ENCODE assay signal across 8 cellular contexts in genomic region chr12:89051065-89051677, GRCh38.
A peak's percentile ranks its signal among the peaks of the same experiment; 100 is the strongest.
DNase-seq lines count a peak whose midpoint lies in the region; ATAC-seq, FAIRE-seq and TF ChIP-seq lines count a peak whose summit lies in the region.

No MANE protein-coding gene starts in this region.

- intact Hi-C loops in activated B cell treated with CpG ODN at 0.5 μM for 24 hours (cut with micrococcal nuclease): loop anchor here (1.0 to 5.0 kb wide), 6 partner anchors 32 to 478 kb away; partner anchors contain the start of genes DUSP6 and GALNT4
- intact Hi-C loops in psoas muscle (cut with DNase I): loop anchor here (1.0 to 5.0 kb wide), 3 partner anchors 301 to 410 kb away; partner anchors contain the start of gene DUSP6 (in 1 of the 2)

- TF ChIP-seq POLR2A in GM12892 (IDR thresholded peaks at IDR 0.05; ENCODE audit: low read depth, low read length): no peak

- H3K4me3 ChIP-seq in BE2C (ENCODE audit: low read depth, low read length): no peak overlapping the region
- H3K4me3 ChIP-seq in psoas muscle: no peak overlapping the region

- POLR2A ChIA-PET in activated B cell treated with CpG ODN at 0.5 μM for 24 hours (lab: Charles Lee): no interaction called here

- H3K27ac Mint-ChIP-seq in activated B cell treated with CpG ODN at 0.5 μM for 24 hours (no peak overlapping the region), glutamatergic neuron (ENCODE audit: unreplicated experiment) (no peak overlapping the region)

- peaks cover 6% of the 10 kb centered on the region for H3K9me3 Mint-ChIP-seq in activated B cell treated with CpG ODN at 0.5 μM for 24 hours
- H3K9me3 Mint-ChIP-seq in glutamatergic neuron (ENCODE audit: unreplicated experiment): no peaks in the 10 kb centered on the region

- H3K27ac ChIP-seq in psoas muscle: no peak overlapping the region

- H3K4me1 Mint-ChIP-seq in activated B cell treated with CpG ODN at 0.5 μM for 24 hours (no peaks in the 10 kb centered on the region), glutamatergic neuron (ENCODE audit: low read depth, unreplicated experiment) (peaks cover 2% of the 10 kb centered on the region)

- H3K36me3 Mint-ChIP-seq in activated B cell treated with CpG ODN at 0.5 μM for 24 hours (ENCODE audit: low read depth) (no peaks in the 10 kb centered on the region), glutamatergic neuron (ENCODE audit: unreplicated experiment) (peaks cover 6% of the 10 kb centered on the region)

- TF ChIP-seq CTCF in BE2C (IDR thresholded peaks at IDR 0.05; ENCODE audit: low read depth, low read length): peak; percentile 96
- TF ChIP-seq CTCF in activated B cell treated with CpG ODN at 0.5 μM for 24 hours (IDR thresholded peaks at IDR 0.05): no peak
- TF ChIP-seq CTCF in glutamatergic neuron (IDR thresholded peaks at IDR 0.05; ENCODE audit: partially characterized antibody, unreplicated experiment): peak; percentile 97
- peak; percentile 91 for TF ChIP-seq CTCF in psoas muscle (IDR thresholded peaks at IDR 0.05)

- DNase-seq in BE2C (peak; percentile 19), GM12892 (ENCODE audit: insufficient read length) (peak; percentile 2), NCI-H2107 (lab: John Stamatoyannopoulos, UW) (peak; percentile 46), activated B cell treated with CpG ODN at 0.5 μM for 24 hours (no peak), glutamatergic neuron (no peak), psoas muscle (no peak)
- no peak for DNase-seq in stimulated activated CD4-positive, alpha-beta T cell treated with anti-CD3 and anti-CD28 coated beads, Interleukin-4, amount 100 ng/mL, for 1 hour

- no peak overlapping the region for H3K4me3 Mint-ChIP-seq in activated B cell treated with CpG ODN at 0.5 μM for 24 hours
- no peak overlapping the region for H3K4me3 Mint-ChIP-seq in glutamatergic neuron (ENCODE audit: unreplicated experiment)

- ATAC-seq in HG02938 (IDR thresholded peaks at IDR 0.05; ENCODE audit: unreplicated experiment) (peak; percentile 72), activated B cell treated with CpG ODN at 0.5 μM for 24 hours (ENCODE audit: low read depth) (peak; percentile 67), psoas muscle (peak; percentile 51 to 82 (median 60))

- FAIRE-seq in GM12892 (lab: Jason Lieb, UNC): no peak

- H3K4me1 ChIP-seq in BE2C (peaks cover 14% of the 10 kb centered on the region), psoas muscle (no peaks in the 10 kb centered on the region)

- H3K9me3 ChIP-seq in BE2C: no peaks in the 10 kb centered on the region; the same call in 1 of the 2 replicates
- no peaks in the 10 kb centered on the region for H3K9me3 ChIP-seq in psoas muscle

- 1 to 5% (median 1%) methylated on average over 2 of the region's 2 CpGs for WGBS in psoas muscle, 3 donors

- CTCF ChIA-PET in activated B cell treated with CpG ODN at 0.5 μM for 24 hours (lab: Charles Lee): interaction anchor here (0.6 to 4.6 kb wide), 7 partner anchors 16 to 475 kb away, joined by 3 to 30 read pairs (median 3); partner anchors contain the start of genes DUSP6 and POC1B

- H3K27me3 ChIP-seq in BE2C (no peaks in the 10 kb centered on the region), psoas muscle (ENCODE audit: insufficient read depth in 3 of 3, low read length in 2 of 3) (no peaks in the 10 kb centered on the region)

- H3K36me3 ChIP-seq in BE2C (no peaks in the 10 kb centered on the region), psoas muscle (ENCODE audit: insufficient read depth in 1 of 2, low read depth in 1 of 2) (no peaks in the 10 kb centered on the region)

- H3K27me3 Mint-ChIP-seq in activated B cell treated with CpG ODN at 0.5 μM for 24 hours (no peaks in the 10 kb centered on the region), glutamatergic neuron (ENCODE audit: unreplicated experiment) (no peaks in the 10 kb centered on the region)

Comparison
In these comparisons a context has a peak if more than half of its experiments do, and no peak if none do; other contexts are left out.
1. DNase-seq: peak in BE2C (single experiment), GM12892 (single experiment) and NCI-H2107 (single experiment); none in activated B cell treated with CpG ODN at 0.5 μM for 24 hours (single experiment), glutamatergic neuron (single experiment), psoas muscle (0 of 2) and stimulated activated CD4-positive, alpha-beta T cell treated with anti-CD3 and anti-CD28 coated beads, Interleukin-4, amount 100 ng/mL, for 1 hour (single experiment).
2. Peak in every context shown above with its lines, with median percentiles within 50 percentile points of each other: ATAC-seq.